In the genomic region with DNA sequence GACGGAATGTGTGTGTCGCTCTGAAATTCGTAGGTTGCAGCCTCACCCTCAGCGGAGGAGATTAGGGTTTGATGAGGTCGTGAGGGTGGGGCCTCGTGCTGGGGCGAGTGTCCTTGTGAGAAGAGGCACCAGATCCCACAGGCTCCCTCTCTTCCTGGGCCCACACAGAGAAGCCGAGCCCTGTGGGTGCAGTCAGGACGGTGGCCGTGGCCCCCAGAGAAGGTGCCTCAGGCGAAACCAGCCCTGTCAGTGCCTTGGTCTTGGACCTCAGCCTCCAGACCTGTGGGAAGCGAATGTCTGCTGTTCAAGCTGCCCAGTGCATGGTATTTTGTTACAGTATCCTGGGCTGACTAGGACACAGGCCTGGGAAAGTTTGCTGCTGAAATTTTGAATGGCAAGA, we compare ENCODE assay signal across 28 cellular contexts.
"Had no signal": no experiment of that assay in that cellular context is flagged by ENCODE, and none has a peak within 500 bp of the region (broad histone marks: within the 10 kb centered on the region; RNA-seq: fewer than 3 reads in every experiment).

No MANE protein-coding gene starts in this region.

- ATAC-seq: activated T-cell treated with anti-CD3 and anti-CD28 coated beads, Interleukin-2, amount 50 U/mL, for 72 hours; HepG2 had no signal

- H3K36me3 Mint-ChIP-seq: activated CD4-positive, alpha-beta memory T cell treated with anti-CD3 and anti-CD28 coated beads for 36 hours; activated naive CD8-positive, alpha-beta T cell treated with anti-CD3 and anti-CD28 coated beads for 36 hours had no signal

- H3K9ac ChIP-seq: KMS-11 had no signal

- H3K4me3 ChIP-seq: cardiac muscle cell, MG63, Peyer's patch had no signal

- H3K4me1 ChIP-seq: Peyer's patch had no signal

- H3K27ac Mint-ChIP-seq: activated CD4-positive, alpha-beta memory T cell treated with anti-CD3 and anti-CD28 coated beads for 36 hours; activated naive CD4-positive, alpha-beta T cell treated with anti-CD3 and anti-CD28 coated beads, Interleukin-2, amount 10 ng/mL, durations not matched to agents 7 days and 5 days; activated naive CD8-positive, alpha-beta T cell treated with anti-CD3 and anti-CD28 coated beads for 36 hours; activated T-cell treated with anti-CD3 and anti-CD28 coated beads, Interleukin-2, amount 50 U/mL, for 72 hours; activated T-helper 2 cell treated with anti-CD3 and anti-CD28 coated beads, Interferon-gamma antibody, Interleukin-2, Interleukin-4, amounts not matched to agents 10 μg/mL and 5 μg/mL and 100 μg/mL, durations not matched to agents 14 hours and 24 hours and 36 hours had no signal

- DNase-seq: activated CD4-positive, alpha-beta memory T cell treated with anti-CD3 and anti-CD28 coated beads for 36 hours; activated CD4-positive, alpha-beta T cell treated with anti-CD3 and anti-CD28 coated beads for 4 hours; activated CD8-positive, alpha-beta memory T cell treated with anti-CD3 and anti-CD28 coated beads, Interleukin-2, amount 50 U/mL, for 4 hours; activated gamma-delta T cell treated with Interleukin-2 at 50 U/mL for 16 hours; activated naive CD4-positive, alpha-beta T cell treated with anti-CD3 and anti-CD28 coated beads, Interleukin-2, amount 10 ng/mL, durations not matched to agents 7 days and 5 days; activated naive CD8-positive, alpha-beta T cell treated with anti-CD3 and anti-CD28 coated beads for 36 hours; activated T-cell treated with anti-CD3 and anti-CD28 coated beads, Interleukin-2, amount 50 U/mL, for 72 hours; brain microvascular endothelial cell; MG63; MV-4-11; NCI-H1105; NCI-H1436; NCI-H1694 treated with DMSO at 0.1 percent for 48 hours; NCI-H2029 treated with DMSO at 0.1 percent for 48 hours; NCI-H345; NCI-H510A treated with DMSO at 0.1 percent for 48 hours; NCI-H69; NK-92 treated with Interleukin-12 subunit alpha and Interleukin-12 subunit beta, amount 100 ng/mL, for 24 hours; OCI-M1; Peyer's patch; SHP77; T-helper 2 cell; T1000 had no signal

- H3K9me3 Mint-ChIP-seq: activated CD4-positive, alpha-beta memory T cell treated with anti-CD3 and anti-CD28 coated beads for 36 hours; activated naive CD8-positive, alpha-beta T cell treated with anti-CD3 and anti-CD28 coated beads for 36 hours; activated T-cell treated with anti-CD3 and anti-CD28 coated beads, Interleukin-2, amount 50 U/mL, for 72 hours; activated T-helper 2 cell treated with anti-CD3 and anti-CD28 coated beads, Interferon-gamma antibody, Interleukin-2, Interleukin-4, amounts not matched to agents 10 μg/mL and 5 μg/mL and 100 μg/mL, durations not matched to agents 14 hours and 24 hours and 36 hours had no signal

- H3K27me3 ChIP-seq: brain microvascular endothelial cell, cardiac muscle cell, MG63, Peyer's patch had no signal

- H3K4me3 Mint-ChIP-seq: activated CD4-positive, alpha-beta memory T cell treated with anti-CD3 and anti-CD28 coated beads for 36 hours; activated naive CD4-positive, alpha-beta T cell treated with anti-CD3 and anti-CD28 coated beads, Interleukin-2, amount 10 ng/mL, durations not matched to agents 7 days and 5 days; activated naive CD8-positive, alpha-beta T cell treated with anti-CD3 and anti-CD28 coated beads for 36 hours; activated T-cell treated with anti-CD3 and anti-CD28 coated beads, Interleukin-2, amount 50 U/mL, for 72 hours had no signal

- H3K9me3 ChIP-seq: MG63, Peyer's patch had no signal

- H3K4me2 ChIP-seq: KMS-11 had no signal

- H3K27ac ChIP-seq: brain microvascular endothelial cell, cardiac muscle cell, KMS-11, Peyer's patch, RWPE1 had no signal

- H3K36me3 ChIP-seq: brain microvascular endothelial cell, cardiac muscle cell, MG63, Peyer's patch had no signal
